ENCODE assay signal across 25 cellular contexts in genomic region chr6:4892785-4893485, GRCh38.
DNase-seq lines count a peak whose midpoint lies in the region; ATAC-seq and TF ChIP-seq lines count a peak whose summit lies in the region.
"Had no signal": no experiment of that assay in that cellular context is flagged by ENCODE, and none has a peak within 500 bp of the region (broad histone marks: within the 10 kb centered on the region; RNA-seq: fewer than 3 reads in every experiment).

No MANE protein-coding gene starts in this region.

- H2AFZ ChIP-seq in GM23338, result no peak overlapping the region
- H2AFZ ChIP-seq: GM23248 had no signal

- H3K4me3 Mint-ChIP-seq in GM23338 (no peak overlapping the region), progenitor cell of endocrine pancreas (ENCODE audit: low read depth) (no peak overlapping the region)
- H3K4me3 Mint-ChIP-seq in dendritic cell treated with granulocyte-macrophage colony-stimulating factor and Interleukin-4, amounts not matched to agents 40 ng/mL and 50 ng/mL, for 4 days, result no peak overlapping the region
- H3K4me3 Mint-ChIP-seq: CD8-positive, alpha-beta memory T cell had no signal

- no peaks in the 10 kb centered on the region for H3K4me1 ChIP-seq in GM23338 (ENCODE audit: insufficient read depth)

- 0 out of 2 replicates have a peak overlapping the region, but pooled peaks have one; percentile 14 for H3K27ac ChIP-seq in GM23338 (ENCODE audit: low read depth)
- H3K27ac ChIP-seq: C4-2B, GM23248, HL-60, RWPE1 had no signal

- TF ChIP-seq CTCF in GM23338 (conservative IDR thresholded peaks at IDR 0.05; ENCODE audit: low read depth in 2 of 2) (no peak), progenitor cell of endocrine pancreas (IDR thresholded peaks at IDR 0.05; ENCODE audit: unreplicated experiment) (no peak)

- H3F3A ChIP-seq in GM23338 (replicated peaks; ENCODE audit: low read depth), result peaks cover 13% of the 10 kb centered on the region

- H3K27ac Mint-ChIP-seq in GM23338 (no peak overlapping the region), progenitor cell of endocrine pancreas (peak overlapping the region; percentile 62)
- H3K27ac Mint-ChIP-seq in dendritic cell treated with granulocyte-macrophage colony-stimulating factor and Interleukin-4, amounts not matched to agents 40 ng/mL and 50 ng/mL, for 4 days, result peak overlapping the region; percentile 4

- H3K36me3 Mint-ChIP-seq in GM23338 (ENCODE audit: low read depth) (peaks cover 58% of the 10 kb centered on the region), progenitor cell of endocrine pancreas (ENCODE audit: insufficient read depth) (peaks cover 20% of the 10 kb centered on the region)
- peaks cover 58% of the 10 kb centered on the region for H3K36me3 Mint-ChIP-seq in dendritic cell treated with granulocyte-macrophage colony-stimulating factor and Interleukin-4, amounts not matched to agents 40 ng/mL and 50 ng/mL, for 4 days (ENCODE audit: low read depth)

- H3K4me3 ChIP-seq in GM23338, result no peak overlapping the region
- H3K4me3 ChIP-seq: GM23248, K562 had no signal

- H3K27me3 Mint-ChIP-seq in GM23338 (ENCODE audit: insufficient read depth, low read depth, poor library complexity), result peaks cover 17% of the 10 kb centered on the region
- H3K27me3 Mint-ChIP-seq in dendritic cell treated with granulocyte-macrophage colony-stimulating factor and Interleukin-4, amounts not matched to agents 40 ng/mL and 50 ng/mL, for 4 days, result no peaks in the 10 kb centered on the region
- H3K27me3 Mint-ChIP-seq in progenitor cell of endocrine pancreas, result no peaks in the 10 kb centered on the region
- H3K27me3 Mint-ChIP-seq: CD8-positive, alpha-beta memory T cell had no signal

- DNase-seq in NCI-H2171 treated with DMSO at 0.1 percent for 48 hours (lab: John Stamatoyannopoulos, UW) (peak; percentile 18), NCI-H2171 (lab: John Stamatoyannopoulos, UW) (no peak), GM23338 (ENCODE audit: low spot score) (no peak), progenitor cell of endocrine pancreas (ENCODE audit: low spot score, unreplicated experiment) (no peak), GDM1 (lab: John Stamatoyannopoulos, UW) (no peak)
- DNase-seq: 8988T; CD8-positive, alpha-beta memory T cell; EL; GM23248; HCEC 1CT; MM.1S; NCI-H1048; NCI-H1417 treated with DMSO at 0.1 percent for 48 hours; NCI-H187; NCI-H510A; NCI-H774; NK-92 treated with Interleukin-12 subunit alpha and Interleukin-12 subunit beta, amount 100 ng/mL, for 24 hours; SIG-M5; SK-N-SH had no signal

- ATAC-seq in GM23338 (no peak), GM21423 (IDR thresholded peaks at IDR 0.05; ENCODE audit: unreplicated experiment) (no peak)
- ATAC-seq: K562 had no signal

- H3K4me2 ChIP-seq in GM23338, result no peak overlapping the region
- H3K4me2 ChIP-seq: SK-N-SH had no signal

- H3K4me1 Mint-ChIP-seq in GM23338 (peaks cover 31% of the 10 kb centered on the region), progenitor cell of endocrine pancreas (ENCODE audit: low read depth) (peaks cover 12% of the 10 kb centered on the region)
- peaks cover 21% of the 10 kb centered on the region for H3K4me1 Mint-ChIP-seq in dendritic cell treated with granulocyte-macrophage colony-stimulating factor and Interleukin-4, amounts not matched to agents 40 ng/mL and 50 ng/mL, for 4 days (ENCODE audit: low read depth)

- H3K9me3 Mint-ChIP-seq in GM23338, result no peaks in the 10 kb centered on the region
- no peaks in the 10 kb centered on the region for H3K9me3 Mint-ChIP-seq in dendritic cell treated with granulocyte-macrophage colony-stimulating factor and Interleukin-4, amounts not matched to agents 40 ng/mL and 50 ng/mL, for 4 days
- no peaks in the 10 kb centered on the region for H3K9me3 Mint-ChIP-seq in progenitor cell of endocrine pancreas (ENCODE audit: low read depth)

- H4K20me1 ChIP-seq in GM23338 (replicated peaks; ENCODE audit: insufficient read depth), result peaks cover 70% of the 10 kb centered on the region

- no peaks in the 10 kb centered on the region for H3K27me3 ChIP-seq in GM23338 (ENCODE audit: insufficient read depth)

- intact Hi-C loops in dendritic cell treated with granulocyte-macrophage colony-stimulating factor and Interleukin-4, amounts not matched to agents 40 ng/mL and 50 ng/mL, for 4 days (cut with micrococcal nuclease), result no loop called here

- no peaks in the 10 kb centered on the region for H3K36me3 ChIP-seq in GM23338 (ENCODE audit: insufficient read depth)

- no peaks in the 10 kb centered on the region for H3K9me2 ChIP-seq in GM23338 (ENCODE audit: insufficient read depth)
- H3K9me2 ChIP-seq: SK-N-SH had no signal

- peaks cover 83% of the 10 kb centered on the region for H3K79me2 ChIP-seq in GM23338 (replicated peaks; ENCODE audit: insufficient read depth)

TF ChIP-seq in GM23338, 12 proteins besides CTCF, POLR2A, EP300 and RAD21 (continues in another document):
- TF ChIP-seq, protein P1, sequence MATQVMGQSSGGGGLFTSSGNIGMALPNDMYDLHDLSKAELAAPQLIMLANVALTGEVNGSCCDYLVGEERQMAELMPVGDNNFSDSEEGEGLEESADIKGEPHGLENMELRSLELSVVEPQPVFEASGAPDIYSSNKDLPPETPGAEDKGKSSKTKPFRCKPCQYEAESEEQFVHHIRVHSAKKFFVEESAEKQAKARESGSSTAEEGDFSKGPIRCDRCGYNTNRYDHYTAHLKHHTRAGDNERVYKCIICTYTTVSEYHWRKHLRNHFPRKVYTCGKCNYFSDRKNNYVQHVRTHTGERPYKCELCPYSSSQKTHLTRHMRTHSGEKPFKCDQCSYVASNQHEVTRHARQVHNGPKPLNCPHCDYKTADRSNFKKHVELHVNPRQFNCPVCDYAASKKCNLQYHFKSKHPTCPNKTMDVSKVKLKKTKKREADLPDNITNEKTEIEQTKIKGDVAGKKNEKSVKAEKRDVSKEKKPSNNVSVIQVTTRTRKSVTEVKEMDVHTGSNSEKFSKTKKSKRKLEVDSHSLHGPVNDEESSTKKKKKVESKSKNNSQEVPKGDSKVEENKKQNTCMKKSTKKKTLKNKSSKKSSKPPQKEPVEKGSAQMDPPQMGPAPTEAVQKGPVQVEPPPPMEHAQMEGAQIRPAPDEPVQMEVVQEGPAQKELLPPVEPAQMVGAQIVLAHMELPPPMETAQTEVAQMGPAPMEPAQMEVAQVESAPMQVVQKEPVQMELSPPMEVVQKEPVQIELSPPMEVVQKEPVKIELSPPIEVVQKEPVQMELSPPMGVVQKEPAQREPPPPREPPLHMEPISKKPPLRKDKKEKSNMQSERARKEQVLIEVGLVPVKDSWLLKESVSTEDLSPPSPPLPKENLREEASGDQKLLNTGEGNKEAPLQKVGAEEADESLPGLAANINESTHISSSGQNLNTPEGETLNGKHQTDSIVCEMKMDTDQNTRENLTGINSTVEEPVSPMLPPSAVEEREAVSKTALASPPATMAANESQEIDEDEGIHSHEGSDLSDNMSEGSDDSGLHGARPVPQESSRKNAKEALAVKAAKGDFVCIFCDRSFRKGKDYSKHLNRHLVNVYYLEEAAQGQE (IDR thresholded peaks at IDR 0.05; ENCODE audit: unreplicated experiment), result no peak
- no peak for TF ChIP-seq ZNF331 (CRISPR knock-in tag; IDR thresholded peaks at IDR 0.05; ENCODE audit: low read depth)
- no peak for TF ChIP-seq STAT1 (IDR thresholded peaks at IDR 0.05; ENCODE audit: unreplicated experiment)
- TF ChIP-seq EZH2phosphoT487 (IDR thresholded peaks at IDR 0.05; ENCODE audit: unreplicated experiment), result no peak
- no peak for TF ChIP-seq NANOG (IDR thresholded peaks at IDR 0.05; ENCODE audit: borderline replicate concordance)
- TF ChIP-seq CREB1 (CRISPR knock-in tag; IDR thresholded peaks at IDR 0.05; ENCODE audit: low read depth), result no peak
- TF ChIP-seq EZH2 (IDR thresholded peaks at IDR 0.05; ENCODE audit: low read depth, unreplicated experiment), result no peak
- no peak for TF ChIP-seq JUNB (IDR thresholded peaks at IDR 0.05; ENCODE audit: unreplicated experiment)
- TF ChIP-seq POLR2AphosphoS5 (IDR thresholded peaks at IDR 0.05; ENCODE audit: low read depth), result no peak
- TF ChIP-seq ETS1 (IDR thresholded peaks at IDR 0.05), result no peak
- no peak for TF ChIP-seq ZNF114 (CRISPR knock-in tag; IDR thresholded peaks at IDR 0.05)
